27 cellular contexts compared by ENCODE assay signal in genomic region chr7:157941210-157941609, GRCh38.
"Had no signal": no experiment of that assay in that cellular context is flagged by ENCODE, and none has a peak within 500 bp of the region (broad histone marks: within the 10 kb centered on the region; RNA-seq: fewer than 3 reads in every experiment).

No MANE protein-coding gene starts in this region.

- H3K27ac ChIP-seq: HL-60, KMS-11, SJSA1, SK-N-MC had no signal

- H3K36me3 Mint-ChIP-seq: T-cell had no signal

- H3K4me3 Mint-ChIP-seq: T-cell; T-helper 1 cell treated with Interleukin-12 subunit alpha and Interleukin-12 subunit beta and Interleukin-4 antibody, amounts not matched to agents 30 μg/mL and 1 μg/mL, for 36 hours had no signal

- H3K9ac ChIP-seq: KMS-11 had no signal

- ATAC-seq: T-cell had no signal

- H3K4me1 Mint-ChIP-seq: T-cell had no signal

- H3K9me3 Mint-ChIP-seq: T-cell had no signal

- H3K4me2 ChIP-seq: KMS-11 had no signal

- H3K27me3 ChIP-seq: SJSA1 had no signal

- H3K27ac Mint-ChIP-seq: T-cell; T-helper 1 cell treated with Interleukin-12 subunit alpha and Interleukin-12 subunit beta and Interleukin-4 antibody, amounts not matched to agents 30 μg/mL and 1 μg/mL, for 36 hours had no signal

- H3K36me3 ChIP-seq: SJSA1 had no signal

- FAIRE-seq: HTR-8/SVneo, RCC 7860 had no signal

- H3K4me3 ChIP-seq: SJSA1, SK-N-MC had no signal

- DNase-seq: Kasumi-1, MM.1S, NCI-H1048, NCI-H1105, NCI-H1417, NCI-H1436 treated with DMSO at 0.1 percent for 48 hours, NCI-H1694, NCI-H187 treated with DMSO at 0.1 percent for 48 hours, NCI-H2029 treated with DMSO at 0.1 percent for 48 hours, NCI-H226, NCI-H446, NCI-H510A, NCI-H524 treated with DMSO at 0.1 percent for 48 hours, NCI-H69, NCI-H774, Right ventricle myocardium superior, RPMI8226, SIG-M5, SW 1271, T-cell had no signal

- H3K4me1 ChIP-seq: SJSA1 had no signal
